14 cellular contexts compared by ENCODE assay signal in genomic region chr19:42175335-42175734, GRCh38. TPM values are rescaled to one million over a fixed set of nuclear protein-coding genes. Genes with fewer than 3 reads are reported as not detected.
DNase-seq lines count a peak whose midpoint lies in the region; ATAC-seq and TF ChIP-seq lines count a peak whose summit lies in the region.
"Had no signal": no experiment of that assay in that cellular context is flagged by ENCODE, and none has a peak within 500 bp of the region (broad histone marks: within the 10 kb centered on the region; RNA-seq: fewer than 3 reads in every experiment).

No MANE protein-coding gene starts in this region.

- H3K27ac Mint-ChIP-seq in T-helper 1 cell treated with Interleukin-12 subunit alpha and Interleukin-12 subunit beta and Interleukin-4 antibody, amounts not matched to agents 30 μg/mL and 1 μg/mL, for 36 hours, result no peak overlapping the region
- no peak overlapping the region for H3K27ac Mint-ChIP-seq in activated naive CD8-positive, alpha-beta T cell treated with anti-CD3 and anti-CD28 coated beads for 36 hours
- H3K27ac Mint-ChIP-seq in nephron, result no peak overlapping the region

- peaks cover 10% of the 10 kb centered on the region for H3K4me1 ChIP-seq in HEK293 (ENCODE audit: control insufficient read depth, insufficient read depth, low read length)

- peaks cover 38% of the 10 kb centered on the region for H3K27me3 Mint-ChIP-seq in T-helper 1 cell treated with Interleukin-12 subunit alpha and Interleukin-12 subunit beta and Interleukin-4 antibody, amounts not matched to agents 30 μg/mL and 1 μg/mL, for 36 hours (ENCODE audit: low read depth)
- peaks cover 27% of the 10 kb centered on the region for H3K27me3 Mint-ChIP-seq in activated naive CD8-positive, alpha-beta T cell treated with anti-CD3 and anti-CD28 coated beads for 36 hours
- H3K27me3 Mint-ChIP-seq in nephron (ENCODE audit: low read depth), result peaks cover 37% of the 10 kb centered on the region

- TF ChIP-seq CTCF in HEK293 (tag by site-specific recombination; IDR thresholded peaks at IDR 0.05), result no peak
- TF ChIP-seq CTCF in nephron (IDR thresholded peaks at IDR 0.05; ENCODE audit: unreplicated experiment in 3 of 3), result no peak

- H3K27ac ChIP-seq in HEK293 (ENCODE audit: extremely low read depth, low read depth, low read length), result no peak overlapping the region
- H3K27ac ChIP-seq: esophagus squamous epithelium, HL-60, left ventricle myocardium inferior had no signal

- H3K9me3 Mint-ChIP-seq in T-helper 1 cell treated with Interleukin-12 subunit alpha and Interleukin-12 subunit beta and Interleukin-4 antibody, amounts not matched to agents 30 μg/mL and 1 μg/mL, for 36 hours, result no peaks in the 10 kb centered on the region
- no peaks in the 10 kb centered on the region for H3K9me3 Mint-ChIP-seq in activated naive CD8-positive, alpha-beta T cell treated with anti-CD3 and anti-CD28 coated beads for 36 hours
- H3K9me3 Mint-ChIP-seq in nephron, result no peaks in the 10 kb centered on the region

- ATAC-seq in GM19467 (IDR thresholded peaks at IDR 0.05; ENCODE audit: unreplicated experiment), result no peak
- no peak for ATAC-seq in GM21723 (IDR thresholded peaks at IDR 0.05; ENCODE audit: unreplicated experiment)
- ATAC-seq in GM19452 (IDR thresholded peaks at IDR 0.05; ENCODE audit: unreplicated experiment), result no peak

- H3K9me3 ChIP-seq in HEK293 (ENCODE audit: control insufficient read depth, insufficient read depth, low read depth, low read length), result no peaks in the 10 kb centered on the region
- H3K9me3 ChIP-seq: esophagus squamous epithelium, left ventricle myocardium inferior had no signal

- no peaks in the 10 kb centered on the region for H3K36me3 ChIP-seq in HEK293 (ENCODE audit: control insufficient read depth in 2 of 2, insufficient read depth in 1 of 2, low read length in 2 of 2)
- H3K36me3 ChIP-seq: esophagus squamous epithelium, left ventricle myocardium inferior had no signal

- CTCF ChIA-PET in HEK293 (lab: Yijun Ruan, JAX), result interaction anchor here (0.6 to 3.3 kb wide), 10 partner anchors 9 to 1136 kb away, joined by 3 to 23 read pairs (median 4); partner anchors contain the start of gene POU2F2

- H3K4me3 Mint-ChIP-seq in T-helper 1 cell treated with Interleukin-12 subunit alpha and Interleukin-12 subunit beta and Interleukin-4 antibody, amounts not matched to agents 30 μg/mL and 1 μg/mL, for 36 hours, result peak overlapping the region; percentile 95
- H3K4me3 Mint-ChIP-seq in activated naive CD8-positive, alpha-beta T cell treated with anti-CD3 and anti-CD28 coated beads for 36 hours, result peak overlapping the region; percentile 83
- H3K4me3 Mint-ChIP-seq in nephron, result peak overlapping the region; percentile 38 to 91 (median 41)

- H3K36me3 Mint-ChIP-seq in T-helper 1 cell treated with Interleukin-12 subunit alpha and Interleukin-12 subunit beta and Interleukin-4 antibody, amounts not matched to agents 30 μg/mL and 1 μg/mL, for 36 hours (ENCODE audit: low read depth), result no peaks in the 10 kb centered on the region
- no peaks in the 10 kb centered on the region for H3K36me3 Mint-ChIP-seq in activated naive CD8-positive, alpha-beta T cell treated with anti-CD3 and anti-CD28 coated beads for 36 hours
- no peaks in the 10 kb centered on the region for H3K36me3 Mint-ChIP-seq in nephron (ENCODE audit: low read depth)

- POLR2A ChIA-PET in HEK293 (lab: Yijun Ruan, JAX), result interaction anchor here (1.4 to 1.5 kb wide), 2 partner anchors 49 to 58 kb away, joined by 3 to 9 read pairs; no protein-coding TSS in a partner anchor

- no peak for DNase-seq in T-helper 1 cell
- DNase-seq in activated naive CD8-positive, alpha-beta T cell treated with anti-CD3 and anti-CD28 coated beads for 36 hours, result no peak
- DNase-seq: cortex of kidney, esophagus squamous epithelium, left ventricle myocardium inferior, NCI-H1436 treated with DMSO at 0.1 percent for 48 hours, NCI-H510A had no signal

- no peak overlapping the region for H3K4me3 ChIP-seq in HEK293 (ENCODE audit: low read depth, low read length)

- H3K4me1 Mint-ChIP-seq in T-helper 1 cell treated with Interleukin-12 subunit alpha and Interleukin-12 subunit beta and Interleukin-4 antibody, amounts not matched to agents 30 μg/mL and 1 μg/mL, for 36 hours (ENCODE audit: low read depth), result peaks cover 10% of the 10 kb centered on the region
- peaks cover 9% of the 10 kb centered on the region for H3K4me1 Mint-ChIP-seq in activated naive CD8-positive, alpha-beta T cell treated with anti-CD3 and anti-CD28 coated beads for 36 hours
- peaks cover 18% of the 10 kb centered on the region for H3K4me1 Mint-ChIP-seq in nephron

TF ChIP-seq in HEK293, 187 proteins besides CTCF, POLR2A, EP300 and RAD21:
- TF ChIP-seq ZNF366 (tag by site-specific recombination; conservative IDR thresholded peaks at IDR 0.05), result peak; percentile 93
- TF ChIP-seq ZNF362 (tag by site-specific recombination; IDR thresholded peaks at IDR 0.05), result no peak
- peak; percentile 99 for TF ChIP-seq PRDM1 (tag by site-specific recombination; IDR thresholded peaks at IDR 0.05)
- no peak for TF ChIP-seq IKZF3 (tag by site-specific recombination; IDR thresholded peaks at IDR 0.05)
- TF ChIP-seq ZNF2 (tag by site-specific recombination; IDR thresholded peaks at IDR 0.05), result no peak
- TF ChIP-seq, protein P1, sequence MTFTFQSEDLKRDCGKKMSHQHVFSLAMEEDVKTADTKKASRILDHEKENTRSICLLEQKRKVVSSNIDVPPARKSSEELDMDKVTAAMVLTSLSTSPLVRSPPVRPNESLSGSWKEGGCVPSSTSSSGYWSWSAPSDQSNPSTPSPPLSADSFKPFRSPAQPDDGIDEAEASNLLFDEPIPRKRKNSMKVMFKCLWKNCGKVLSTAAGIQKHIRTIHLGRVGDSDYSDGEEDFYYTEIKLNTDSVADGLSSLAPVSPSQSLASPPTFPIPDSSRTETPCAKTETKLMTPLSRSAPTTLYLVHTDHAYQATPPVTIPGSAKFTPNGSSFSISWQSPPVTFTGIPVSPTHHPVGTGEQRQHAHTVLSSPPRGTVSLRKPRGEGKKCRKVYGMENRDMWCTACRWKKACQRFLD (tag by site-specific recombination; IDR thresholded peaks at IDR 0.05), result no peak
- TF ChIP-seq ZNF23 (tag by site-specific recombination; IDR thresholded peaks at IDR 0.05; ENCODE audit: borderline replicate concordance), result no peak
TF ChIP-seq in HEK293: peak in this region for 2.

RNA-seq across cellular contexts. Expression of gene DEDD2, which starts 42.1 kb away (rescaled TPM):
- 10 to 100 TPM; 16.2 to 17.6 TPM for total RNA-seq in activated naive CD8-positive, alpha-beta T cell treated with anti-CD3 and anti-CD28 coated beads for 36 hours

RNA-seq across cellular contexts. Expression of gene POU2F2, which starts 43.1 kb away (rescaled TPM):
- 10 to 100 TPM; 50.8 to 52.2 TPM for total RNA-seq in activated naive CD8-positive, alpha-beta T cell treated with anti-CD3 and anti-CD28 coated beads for 36 hours

RNA-seq across cellular contexts. Expression of gene ZNF526, which starts 44.8 kb away (rescaled TPM):
- total RNA-seq in activated naive CD8-positive, alpha-beta T cell treated with anti-CD3 and anti-CD28 coated beads for 36 hours, result 10 to 100 TPM; 12.1 to 14.5 TPM

Comparison
In these comparisons a context has a peak if more than half of its experiments do, and no peak if none do; other contexts are left out.
1. H3K4me3 Mint-ChIP-seq: peak in every context shown above with its lines; median percentile 95 in T-helper 1 cell treated with Interleukin-12 subunit alpha and Interleukin-12 subunit beta and Interleukin-4 antibody, amounts not matched to agents 30 μg/mL and 1 μg/mL, for 36 hours; 83 in activated naive CD8-positive, alpha-beta T cell treated with anti-CD3 and anti-CD28 coated beads for 36 hours; 41 in nephron.